Comparison of ENCODE assay signal across 7 cellular contexts in the genomic region with DNA sequence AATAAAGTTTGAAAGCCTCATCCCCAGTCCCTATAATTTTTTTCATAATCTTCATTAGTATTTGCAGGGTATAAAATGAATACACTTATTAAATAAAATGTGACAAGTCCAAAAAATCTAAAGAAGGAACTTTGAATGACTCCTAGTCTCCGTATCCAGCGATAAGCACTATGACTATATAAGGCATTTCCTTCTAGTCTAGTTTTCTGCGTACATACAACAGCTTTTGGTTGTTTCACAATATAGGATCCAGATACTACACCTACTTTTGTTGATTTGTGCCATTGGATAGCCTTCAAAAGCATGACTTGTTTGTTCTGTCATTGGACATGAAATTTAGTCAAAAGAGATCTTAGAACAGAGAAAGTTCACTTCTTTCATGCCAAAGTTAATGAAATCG.
"Had no signal": no experiment of that assay in that cellular context is flagged by ENCODE, and none has a peak within 500 bp of the region (broad histone marks: within the 10 kb centered on the region; RNA-seq: fewer than 3 reads in every experiment).

No MANE protein-coding gene starts in this region.

- H3K27ac ChIP-seq: HL-60, KMS-11 had no signal

- H3K4me3 ChIP-seq: K562 had no signal

- DNase-seq: IMR-90, KBM-7, KG1 had no signal

- FAIRE-seq: HTR-8/SVneo, K562 had no signal

- ATAC-seq: K562 had no signal

- H3K4me2 ChIP-seq: KMS-11 had no signal

- H3K9ac ChIP-seq: KMS-11 had no signal
